13 cellular contexts compared by ENCODE assay signal in the genomic region with DNA sequence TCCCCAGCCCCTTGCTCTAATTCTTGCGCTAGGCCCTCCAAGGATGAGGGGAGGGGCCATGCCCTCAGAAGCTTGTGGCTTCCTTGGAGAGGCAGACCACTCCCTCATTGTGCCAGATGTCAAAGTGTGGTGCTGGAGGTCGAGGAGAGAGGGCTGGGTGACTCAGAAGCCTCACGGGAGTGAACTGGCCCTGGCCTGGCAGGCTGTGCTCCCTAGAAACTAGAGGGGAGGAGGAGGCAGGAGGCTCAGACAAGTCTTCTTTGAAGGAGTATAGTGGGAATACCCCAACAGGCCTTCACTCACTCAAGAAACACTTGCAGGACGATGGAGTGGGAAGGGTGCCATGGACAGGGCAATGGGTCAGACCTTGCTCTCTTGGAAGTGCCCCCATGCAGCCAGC. TPM values are rescaled to one million over a fixed set of nuclear protein-coding genes. Genes with fewer than 3 reads are reported as not detected.
DNase-seq lines count a peak whose midpoint lies in the region; ATAC-seq and TF ChIP-seq lines count a peak whose summit lies in the region.
"Had no signal": no experiment of that assay in that cellular context is flagged by ENCODE, and none has a peak within 500 bp of the region (broad histone marks: within the 10 kb centered on the region; RNA-seq: fewer than 3 reads in every experiment).

No MANE protein-coding gene starts in this region.

- H3K4ac ChIP-seq in IMR-90 (ENCODE audit: low read depth, low read length), result peak overlapping the region; percentile 63

- H3K79me1 ChIP-seq in IMR-90 (ENCODE audit: low read depth in 1 of 2, low read length in 2 of 2), result peaks cover 0 to 18% of the 10 kb centered on the region in 2 experiments; a peak in 2 of 4 replicates

- peak overlapping the region in 1 of 2 experiments; percentile 27; a peak in 1 of 4 replicates for H4K8ac ChIP-seq in IMR-90 (ENCODE audit: low read depth in 2 of 2, low read length in 2 of 2)

- peak overlapping the region; percentile 2; the same call in 1 of the 2 replicates for H4K5ac ChIP-seq in IMR-90 (ENCODE audit: low read depth, low read length)

- in situ Hi-C loops in IMR-90 (cut with MboI; ENCODE audit: low sequenced_read_pairs) (no loop called here), astrocyte of the spinal cord (cut with HindIII; ENCODE audit: low sequenced_read_pairs) (no loop called here)

- peak overlapping the region; percentile 26 for H2AFZ ChIP-seq in IMR-90 (replicated peaks; ENCODE audit: low read length, poor library complexity)

- POLR2A ChIA-PET in IMR-90 (lab: Charles Lee; ENCODE audit: unreplicated experiment), result no interaction called here

- H3K9me3 ChIP-seq in IMR-90 (ENCODE audit: control insufficient read depth, insufficient read depth, low read length) (no peaks in the 10 kb centered on the region), muscle layer of duodenum (ENCODE audit: control insufficient read depth in 1 of 2, low read length in 2 of 2) (no peaks in the 10 kb centered on the region), prostate gland (no peaks in the 10 kb centered on the region), vagina (no peaks in the 10 kb centered on the region)

- peak overlapping the region; percentile 70 for H3K14ac ChIP-seq in IMR-90 (replicated peaks; ENCODE audit: low read depth, low read length)

- H3K18ac ChIP-seq in IMR-90 (ENCODE audit: low read depth, low read length), result no peak overlapping the region

- no peak overlapping the region for H2BK15ac ChIP-seq in IMR-90 (ENCODE audit: low read depth, low read length)

- ATAC-seq in IMR-90 (ENCODE audit: low read depth), result peak; percentile 56
- ATAC-seq: CD8-positive, alpha-beta T cell; effector memory CD8-positive, alpha-beta T cell; left cardiac atrium had no signal

- peaks cover 31% of the 10 kb centered on the region for H3K9me1 ChIP-seq in IMR-90 (ENCODE audit: insufficient read depth, low read length)

- H3K4me3 ChIP-seq in IMR-90 (ENCODE audit: insufficient read depth, low read depth, low read length) (no peak overlapping the region), astrocyte of the spinal cord (ENCODE audit: low read depth, low read length) (no peak overlapping the region), muscle layer of duodenum (ENCODE audit: low read depth in 1 of 2, low read length in 2 of 2) (no peak overlapping the region), prostate gland (no peak overlapping the region), vagina (no peak overlapping the region)

- BruUV-seq in IMR-90 (replicated peaks; lab: Mats Ljungman, UMichigan), result no TSS peak

- intact Hi-C loops in IMR-90 (cut with micrococcal nuclease) (no loop called here), prostate gland (cut with DNase I) (loop anchor here (5.0 kb wide), 1 partner anchor 207 kb away; no protein-coding TSS in a partner anchor), vagina (cut with DNase I) (loop anchor here (5.0 kb wide), 2 partner anchors 57 to 142 kb away; a partner anchor contains a TSS)

- WGBS in IMR-90 (ENCODE audit: extremely low coverage in 2 of 2, insufficient read length in 1 of 2), 2 experiments, result no CpG with 5 or more reads among the region's 4 CpGs
- WGBS in prostate gland, result 66% methylated on average over 4 of the region's 4 CpGs

- peaks cover 3% of the 10 kb centered on the region; the same call in 1 of the 2 replicates for H3K36me3 ChIP-seq in IMR-90 (ENCODE audit: control insufficient read depth, insufficient read depth, low read length)
- H3K36me3 ChIP-seq in muscle layer of duodenum (ENCODE audit: control insufficient read depth in 1 of 2, insufficient read depth in 2 of 2, low read length in 2 of 2), result peaks cover 0 to 2% of the 10 kb centered on the region in 2 donors
- no peaks in the 10 kb centered on the region for H3K36me3 ChIP-seq in prostate gland
- H3K36me3 ChIP-seq in vagina, result peaks cover 0 to 13% of the 10 kb centered on the region in 2 donors

- H3K27ac ChIP-seq in IMR-90 (ENCODE audit: insufficient read depth, low read length) (no peak overlapping the region), muscle layer of duodenum (ENCODE audit: low read length) (peak overlapping the region; percentile 36), prostate gland (no peak overlapping the region), vagina (no peak overlapping the region)

- no peaks in the 10 kb centered on the region for H3K27me3 ChIP-seq in IMR-90 (ENCODE audit: control insufficient read depth, insufficient read depth, low read length)
- H3K27me3 ChIP-seq in muscle layer of duodenum (ENCODE audit: low read depth, low read length), result no peaks in the 10 kb centered on the region
- no peaks in the 10 kb centered on the region for H3K27me3 ChIP-seq in prostate gland (replicated peaks; ENCODE audit: insufficient read depth)
- H3K27me3 ChIP-seq in vagina, result no peaks in the 10 kb centered on the region

- no peak for TF ChIP-seq RAD21 in IMR-90 (IDR thresholded peaks at IDR 0.05; ENCODE audit: low read length)

- peak overlapping the region; percentile 86 for H2AK9ac ChIP-seq in IMR-90 (replicated peaks; ENCODE audit: low read depth, low read length, poor library complexity)

- peak overlapping the region; percentile 75; the same call in 1 of the 2 replicates for H2AK5ac ChIP-seq in IMR-90 (ENCODE audit: low read depth, low read length)

- peak overlapping the region; percentile 7; the same call in 1 of the 2 replicates for H3K4me2 ChIP-seq in IMR-90 (ENCODE audit: low read depth, low read length)

- TF ChIP-seq CTCF in IMR-90 (conservative IDR thresholded peaks at IDR 0.05; ENCODE audit: low read depth, low read length), result no peak
- no peak for TF ChIP-seq CTCF in astrocyte of the spinal cord (IDR thresholded peaks at IDR 0.05; ENCODE audit: low read depth, low read length)
- no peak for TF ChIP-seq CTCF in prostate gland (IDR thresholded peaks at IDR 0.05)
- no peak for TF ChIP-seq CTCF in vagina (IDR thresholded peaks at IDR 0.05)

- peak overlapping the region; percentile 57 for H3K23ac ChIP-seq in IMR-90 (ENCODE audit: low read depth, low read length)

- H2BK5ac ChIP-seq in IMR-90 (ENCODE audit: low read depth, low read length, poor library complexity, severe bottlenecking), result peak overlapping the region; percentile 22

- dilution Hi-C loops in IMR-90 (cut with HindIII; ENCODE audit: low sequenced_read_pairs, unreplicated experiment), result no loop called here

- peak overlapping the region; percentile 43 for H4K91ac ChIP-seq in IMR-90 (ENCODE audit: insufficient read depth, low read depth, low read length)

- H3K9ac ChIP-seq in IMR-90 (ENCODE audit: low read depth, low read length), result no peak overlapping the region

- H3K4me1 ChIP-seq in IMR-90 (ENCODE audit: control insufficient read depth, insufficient read depth, low read length), result peaks cover 50% of the 10 kb centered on the region
- peaks cover 23 to 54% of the 10 kb centered on the region in 2 donors for H3K4me1 ChIP-seq in muscle layer of duodenum (ENCODE audit: control insufficient read depth in 1 of 2, insufficient read depth in 2 of 2, low read length in 2 of 2)
- peaks cover 28% of the 10 kb centered on the region for H3K4me1 ChIP-seq in prostate gland (replicated peaks)
- H3K4me1 ChIP-seq in vagina, result peaks cover 24% of the 10 kb centered on the region

- CTCF ChIA-PET in IMR-90 (lab: Yijun Ruan, JAX), result no interaction called here

- DNase-seq in AG20443 (ENCODE audit: low spot score), result peak; percentile 51
- DNase-seq in IMR-90, result peak; percentile 66
- peak; percentile 78 for DNase-seq in astrocyte of the spinal cord (ENCODE audit: low read depth, low spot score)
- no peak for DNase-seq in prostate gland (ENCODE audit: low spot score)
- DNase-seq in vagina (ENCODE audit: extremely low spot score in 2 of 2), result no peak
- no peak for DNase-seq in NCI-H524 treated with DMSO at 0.1 percent for 48 hours (lab: John Stamatoyannopoulos, UW)
- DNase-seq in NCI-H146 (lab: John Stamatoyannopoulos, UW), result no peak
- DNase-seq: activated naive CD4-positive, alpha-beta T cell; CD8-positive, alpha-beta T cell; effector memory CD8-positive, alpha-beta T cell; left cardiac atrium; NK-92 treated with Interleukin-12 subunit alpha and Interleukin-12 subunit beta, amount 100 ng/mL, for 24 hours had no signal

- TF ChIP-seq POLR2A in IMR-90 (IDR thresholded peaks at IDR 0.05; ENCODE audit: low read depth, low read length), result no peak
- TF ChIP-seq POLR2A in prostate gland (IDR thresholded peaks at IDR 0.05), result no peak
- no peak for TF ChIP-seq POLR2A in vagina (IDR thresholded peaks at IDR 0.05)

- peak overlapping the region; percentile 14; the same call in 1 of the 2 replicates for H2BK20ac ChIP-seq in IMR-90 (ENCODE audit: low read depth, low read length)

- no peaks in the 10 kb centered on the region for H4K20me1 ChIP-seq in IMR-90 (ENCODE audit: insufficient read depth, low read length)

- peak overlapping the region; percentile 44; the same call in 1 of the 2 replicates for H2BK120ac ChIP-seq in IMR-90 (ENCODE audit: low read depth, low read length)

- H3K56ac ChIP-seq in IMR-90 (ENCODE audit: extremely low read depth, insufficient read depth, low read length), result peak overlapping the region; percentile 16; the same call in 1 of the 2 replicates

TF ChIP-seq in IMR-90, 13 proteins besides CTCF, POLR2A, EP300 and RAD21 (continues in another document):
- TF ChIP-seq BHLHE40 (IDR thresholded peaks at IDR 0.05; ENCODE audit: low read depth, low read length), result peak; percentile 86
- no peak for TF ChIP-seq RFX5 (IDR thresholded peaks at IDR 0.05; ENCODE audit: low read depth, low read length)
- TF ChIP-seq CHD1 (IDR thresholded peaks at IDR 0.05; ENCODE audit: low read depth, low read length), result no peak

RNA-seq across cellular contexts. Expression of a gene that starts 18.5 kb away (rescaled TPM):
- total RNA-seq in IMR-90 (2012; rRNA removed), result 35.8 and 38.9 TPM in 2 replicates
- polyA plus RNA-seq in IMR-90 (2012; rRNA removed), result 23.4 and 23.5 TPM in 2 replicates
- polyA plus RNA-seq in IMR-90 (2012; cell fraction: cytosol; rRNA removed), result 6.0 and 8.0 TPM in 2 replicates
- 6.2 and 29.6 TPM in 2 replicates for polyA plus RNA-seq in IMR-90 (2012; cell fraction: nucleus; rRNA removed; ENCODE audit: low replicate concordance)
- total RNA-seq in prostate gland, result 10 to 100 TPM; 31.2 to 36.0 TPM
- 21.6 TPM for total RNA-seq in vagina

RNA-seq across cellular contexts. Expression of a gene that starts 30.2 kb away (rescaled TPM):
- 17.7 and 20.0 TPM in 2 replicates for total RNA-seq in IMR-90 (2012; rRNA removed)
- polyA plus RNA-seq in IMR-90 (2012; rRNA removed), result 44.7 and 47.5 TPM in 2 replicates
- polyA plus RNA-seq in IMR-90 (2012; cell fraction: cytosol; rRNA removed), result 27.5 and 27.7 TPM in 2 replicates
- polyA plus RNA-seq in IMR-90 (2012; cell fraction: nucleus; rRNA removed; ENCODE audit: low replicate concordance), result 183 and 387 TPM in 2 replicates
- 100 to 1,000 TPM in 1 of 2 donors, 10 to 100 TPM in 1; 45.4 to 234 TPM for total RNA-seq in prostate gland
- total RNA-seq in vagina, result 108 TPM

RNA-seq across cellular contexts. Expression of a gene that starts 54.6 kb away (rescaled TPM):
- 2.2 and 3.2 TPM in 2 replicates for total RNA-seq in IMR-90 (2012; rRNA removed)
- 6.0 and 6.6 TPM in 2 replicates for polyA plus RNA-seq in IMR-90 (2012; rRNA removed)
- 1.7 and 5.8 TPM in 2 replicates for polyA plus RNA-seq in IMR-90 (2012; cell fraction: cytosol; rRNA removed)
- polyA plus RNA-seq in IMR-90 (2012; cell fraction: nucleus; rRNA removed; ENCODE audit: low replicate concordance), result 61.3 and 69.4 TPM in 2 replicates
- total RNA-seq in prostate gland, result 10 to 100 TPM; 65.9 to 66.1 TPM
- total RNA-seq in vagina, result 47.6 TPM
- total RNA-seq: CD8-positive, alpha-beta T cell had no signal

Comparison
In these comparisons a context has a peak if more than half of its experiments do, and no peak if none do; other contexts are left out.
1. DNase-seq: peak in AG20443 (single experiment), IMR-90 (single experiment) and astrocyte of the spinal cord (single experiment); none in prostate gland (single experiment), vagina (0 of 2), NCI-H524 treated with DMSO at 0.1 percent for 48 hours (single experiment) and NCI-H146 (single experiment).
2. RNA of a gene that starts 54.6 kb away (total RNA-seq): 65.9 to 66.1 TPM in prostate gland and 47.6 TPM in vagina (single experiment); 2.2 to 3.2 TPM in IMR-90; every median in the first group is over 10 times any median in the second.